Comparison of ENCODE assay signal across 1 cellular context in the genomic region with DNA sequence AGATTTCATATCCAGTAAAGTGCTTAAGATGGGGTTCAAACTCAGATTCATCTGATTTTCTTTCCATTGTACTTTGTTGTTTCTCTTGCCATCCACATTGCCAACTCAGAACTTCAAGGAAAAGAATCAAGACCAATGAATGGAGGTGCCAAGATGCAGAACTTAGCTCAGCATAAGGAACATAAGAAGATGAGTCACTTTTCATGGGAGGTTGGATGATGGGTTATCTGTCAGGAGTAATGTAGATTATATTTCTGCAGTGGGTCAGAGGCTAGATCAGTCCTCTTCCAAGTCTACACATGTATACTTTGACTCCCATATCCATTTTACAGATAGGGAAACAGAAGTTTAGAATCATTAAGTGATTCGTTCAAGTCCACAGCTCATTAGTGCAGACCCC.
TF ChIP-seq lines count a peak whose summit lies in the region.

No MANE protein-coding gene starts in this region.

TF ChIP-seq in SK-N-SH, 30 proteins besides CTCF, POLR2A, EP300 and RAD21 (continued from another document):
- TF ChIP-seq SIN3A (IDR thresholded peaks at IDR 0.05; ENCODE audit: borderline replicate concordance, low read depth, low read length), result no peak
- TF ChIP-seq RCOR1 (IDR thresholded peaks at IDR 0.05; ENCODE audit: low read length), result no peak
- no peak for TF ChIP-seq FOXM1 (IDR thresholded peaks at IDR 0.05; ENCODE audit: low read depth)
- no peak for TF ChIP-seq MAX (IDR thresholded peaks at IDR 0.05; ENCODE audit: low read depth)
- TF ChIP-seq REST (IDR thresholded peaks at IDR 0.05; ENCODE audit: low read depth, low read length), result no peak
- TF ChIP-seq ELF1 (IDR thresholded peaks at IDR 0.05), result no peak
- no peak for TF ChIP-seq SMC3 (IDR thresholded peaks at IDR 0.05; ENCODE audit: low read depth, low read length)
- TF ChIP-seq POLR2AphosphoS5 (IDR thresholded peaks at IDR 0.05; ENCODE audit: low read depth, low read length), result no peak
- no peak for TF ChIP-seq MEF2A (IDR thresholded peaks at IDR 0.05; ENCODE audit: borderline replicate concordance, low read depth)
